18 cellular contexts compared by ENCODE assay signal in genomic region chr6:102986086-102986485, GRCh38.
DNase-seq lines count a peak whose midpoint lies in the region; ATAC-seq, FAIRE-seq and TF ChIP-seq lines count a peak whose summit lies in the region.
"Had no signal": no experiment of that assay in that cellular context is flagged by ENCODE, and none has a peak within 500 bp of the region (broad histone marks: within the 10 kb centered on the region; RNA-seq: fewer than 3 reads in every experiment).

No MANE protein-coding gene starts in this region.

- H3K9ac ChIP-seq in MM.1S (ENCODE audit: low read length) = no peak overlapping the region

- TF ChIP-seq CTCF in MM.1S (IDR thresholded peaks at IDR 0.05; ENCODE audit: low read length) (no peak), thyroid gland (IDR thresholded peaks at IDR 0.05) (no peak)

- H3K79me2 ChIP-seq in MM.1S (ENCODE audit: low read length) = no peaks in the 10 kb centered on the region

- no peak overlapping the region for H2AFZ ChIP-seq in MM.1S (ENCODE audit: low read length)

- H3K9me3 ChIP-seq in MM.1S (replicated peaks; ENCODE audit: insufficient read depth, low read length) (no peaks in the 10 kb centered on the region), thyroid gland (no peaks in the 10 kb centered on the region)
- H3K9me3 ChIP-seq: heart left ventricle, right lobe of liver had no signal

- no peak for TF ChIP-seq POLR2A in thyroid gland (IDR thresholded peaks at IDR 0.05)

- DNase-seq in MM.1S (peak; percentile 49), RCC 7860 (ENCODE audit: low spot score) (no peak), thyroid gland (no peak), putamen (ENCODE audit: low spot score) (no peak)
- DNase-seq in activated effector memory CD4-positive, alpha-beta T cell treated with Interleukin-2 at 50 U/mL for 16 hours = no peak
- DNase-seq: activated CD4-positive, alpha-beta T cell treated with anti-CD3 and anti-CD28 coated beads, Interleukin-2, amount 50 U/mL, for 4 hours; activated naive CD8-positive, alpha-beta T cell treated with anti-CD3 and anti-CD28 coated beads, Interleukin-2, amount 10 ng/mL, durations not matched to agents 7 days and 5 days; activated T-cell treated with anti-CD3 and anti-CD28 coated beads, Interleukin-2, amount 50 U/mL, for 4 hours; GF-D8; heart left ventricle; NCI-H1930; NCI-H526; right lobe of liver; stimulated activated CD4-positive, alpha-beta T cell treated with anti-CD3 and anti-CD28 coated beads, Interleukin-1b, Interleukin-23, amount 100 ng/mL, for 48 hours had no signal

- no peak overlapping the region; the same call in 1 of the 2 replicates for H3K27ac ChIP-seq in MM.1S (ENCODE audit: low read length)
- no peak overlapping the region for H3K27ac ChIP-seq in thyroid gland
- H3K27ac ChIP-seq: heart left ventricle, right lobe of liver had no signal

- no peaks in the 10 kb centered on the region for H3K9me2 ChIP-seq in MM.1S (replicated peaks; ENCODE audit: insufficient read depth, low read length)

- no peaks in the 10 kb centered on the region for H3F3A ChIP-seq in MM.1S (ENCODE audit: insufficient read depth, low read length)

- H3K27me3 ChIP-seq in MM.1S (replicated peaks; ENCODE audit: insufficient read depth, low read length) (no peaks in the 10 kb centered on the region), thyroid gland (no peaks in the 10 kb centered on the region)
- H3K27me3 ChIP-seq: heart left ventricle, right lobe of liver had no signal

- H3K36me3 ChIP-seq in MM.1S (replicated peaks; ENCODE audit: insufficient read depth, low read length) (no peaks in the 10 kb centered on the region), thyroid gland (no peaks in the 10 kb centered on the region)
- H3K36me3 ChIP-seq: heart left ventricle, right lobe of liver had no signal

- H4K20me1 ChIP-seq in MM.1S (ENCODE audit: insufficient read depth, low read length) = no peaks in the 10 kb centered on the region

- peak overlapping the region; percentile 18; the same call in 1 of the 2 replicates for H3K4me2 ChIP-seq in MM.1S (ENCODE audit: low read depth, low read length)

- no peak for FAIRE-seq in RCC 7860 (lab: Jason Lieb, UNC)
- FAIRE-seq: TTC549 had no signal

- ATAC-seq in GM18870 (IDR thresholded peaks at IDR 0.05; ENCODE audit: unreplicated experiment) (peak; percentile 97), GM21717 (IDR thresholded peaks at IDR 0.05; ENCODE audit: unreplicated experiment) (peak; percentile 95), HG03066 (IDR thresholded peaks at IDR 0.05; ENCODE audit: low read depth, unreplicated experiment) (peak; percentile 98)
- ATAC-seq: activated T-cell treated with anti-CD3 and anti-CD28 coated beads, Interleukin-2, amount 50 U/mL, for 4 hours; heart left ventricle; right lobe of liver had no signal

- intact Hi-C loops in thyroid gland (cut with DNase I) = no loop called here

- H3K4me3 ChIP-seq in MM.1S (ENCODE audit: low read length) = no peak overlapping the region
- H3K4me3 ChIP-seq in thyroid gland (replicated peaks in 1 of 3) = no peak overlapping the region
- H3K4me3 ChIP-seq: heart left ventricle, right lobe of liver had no signal

- peaks cover 15% of the 10 kb centered on the region for H3K4me1 ChIP-seq in MM.1S (ENCODE audit: low read length)
- no peaks in the 10 kb centered on the region for H3K4me1 ChIP-seq in thyroid gland
- H3K4me1 ChIP-seq: heart left ventricle, right lobe of liver had no signal
